In genomic region chr5:79200573-79201183, GRCh38 we compare ENCODE assay signal across 10 cellular contexts. TPM values are rescaled to one million over a fixed set of nuclear protein-coding genes. Genes with fewer than 3 reads are reported as not detected.
DNase-seq lines count a peak whose midpoint lies in the region; ATAC-seq, FAIRE-seq and TF ChIP-seq lines count a peak whose summit lies in the region.
"Had no signal": no experiment of that assay in that cellular context is flagged by ENCODE, and none has a peak within 500 bp of the region (broad histone marks: within the 10 kb centered on the region; RNA-seq: fewer than 3 reads in every experiment).

No MANE protein-coding gene starts in this region.

- H3K4me3 ChIP-seq in stomach = no peak overlapping the region
- no peak overlapping the region for H3K4me3 ChIP-seq in tibial artery

- H3K36me3 ChIP-seq in stomach (no peaks in the 10 kb centered on the region), tibial artery (no peaks in the 10 kb centered on the region)

- TF ChIP-seq CTCF in stomach (IDR thresholded peaks at IDR 0.05) (peak in 5 of 7 experiments; percentile 28 to 54 (median 38)), glutamatergic neuron (IDR thresholded peaks at IDR 0.05; ENCODE audit: partially characterized antibody, unreplicated experiment) (no peak), tibial artery (IDR thresholded peaks at IDR 0.05) (no peak)

- H3K9me3 Mint-ChIP-seq in activated T-cell treated with anti-CD3 and anti-CD28 coated beads, Interleukin-2, amount 50 U/mL, for 72 hours = no peaks in the 10 kb centered on the region
- no peaks in the 10 kb centered on the region for H3K9me3 Mint-ChIP-seq in glutamatergic neuron (ENCODE audit: unreplicated experiment)
- H3K9me3 Mint-ChIP-seq in immature natural killer cell = no peaks in the 10 kb centered on the region
- H3K9me3 Mint-ChIP-seq: activated T-cell treated with anti-CD3 and anti-CD28 coated beads, Interleukin-2, amount 50 U/mL, for 24 hours had no signal

- H3K9me3 ChIP-seq in stomach (no peaks in the 10 kb centered on the region), tibial artery (no peaks in the 10 kb centered on the region)

- WGBS in stomach, 5 donors = 31 to 44% (median 35%) methylated on average over 3 of the region's 3 CpGs

- no peaks in the 10 kb centered on the region for H3K36me3 Mint-ChIP-seq in activated T-cell treated with anti-CD3 and anti-CD28 coated beads, Interleukin-2, amount 50 U/mL, for 72 hours (ENCODE audit: insufficient read depth in 2 of 2)
- no peaks in the 10 kb centered on the region for H3K36me3 Mint-ChIP-seq in glutamatergic neuron (ENCODE audit: unreplicated experiment)
- H3K36me3 Mint-ChIP-seq in immature natural killer cell = peaks cover 0 to 10% (median 0%) of the 10 kb centered on the region in 3 donors

- H3K4me1 ChIP-seq in stomach (no peaks in the 10 kb centered on the region), tibial artery (no peaks in the 10 kb centered on the region)

- no peaks in the 10 kb centered on the region for H3K27me3 Mint-ChIP-seq in activated T-cell treated with anti-CD3 and anti-CD28 coated beads, Interleukin-2, amount 50 U/mL, for 72 hours (ENCODE audit: low read depth)
- H3K27me3 Mint-ChIP-seq in glutamatergic neuron (ENCODE audit: unreplicated experiment) (no peaks in the 10 kb centered on the region), immature natural killer cell (ENCODE audit: low read depth in 3 of 3) (peaks cover 0 to 2% (median 0%) of the 10 kb centered on the region in 3 donors)
- H3K27me3 Mint-ChIP-seq: activated T-cell treated with anti-CD3 and anti-CD28 coated beads, Interleukin-2, amount 50 U/mL, for 24 hours had no signal

- ATAC-seq in activated T-cell treated with anti-CD3 and anti-CD28 coated beads, Interleukin-2, amount 50 U/mL, for 72 hours (replicated peaks in 1 of 2) = peak; percentile 45

- no peaks in the 10 kb centered on the region for H3K4me1 Mint-ChIP-seq in activated T-cell treated with anti-CD3 and anti-CD28 coated beads, Interleukin-2, amount 50 U/mL, for 72 hours (ENCODE audit: low read depth)
- H3K4me1 Mint-ChIP-seq in glutamatergic neuron (ENCODE audit: low read depth, unreplicated experiment) (no peaks in the 10 kb centered on the region), immature natural killer cell (no peaks in the 10 kb centered on the region)

- no peak for TF ChIP-seq POLR2A in stomach (IDR thresholded peaks at IDR 0.05)

- H3K27ac ChIP-seq in stomach = no peak overlapping the region
- no peak overlapping the region for H3K27ac ChIP-seq in tibial artery

- H3K4me3 Mint-ChIP-seq in activated T-cell treated with anti-CD3 and anti-CD28 coated beads, Interleukin-2, amount 50 U/mL, for 72 hours = no peak overlapping the region
- no peak overlapping the region for H3K4me3 Mint-ChIP-seq in glutamatergic neuron (ENCODE audit: unreplicated experiment)
- no peak overlapping the region for H3K4me3 Mint-ChIP-seq in immature natural killer cell
- H3K4me3 Mint-ChIP-seq: activated T-cell treated with anti-CD3 and anti-CD28 coated beads, Interleukin-2, amount 50 U/mL, for 24 hours had no signal

- intact Hi-C loops in stomach (cut with DNase I; ENCODE audit: low total_unique reads) = no loop called here
- intact Hi-C loops in tibial artery (cut with DNase I; ENCODE audit: low total_unique reads) = no loop called here

- no peak overlapping the region for H3K27ac Mint-ChIP-seq in activated T-cell treated with anti-CD3 and anti-CD28 coated beads, Interleukin-2, amount 50 U/mL, for 72 hours
- no peak overlapping the region for H3K27ac Mint-ChIP-seq in glutamatergic neuron (ENCODE audit: unreplicated experiment)
- H3K27ac Mint-ChIP-seq in immature natural killer cell = no peak overlapping the region
- H3K27ac Mint-ChIP-seq: activated T-cell treated with anti-CD3 and anti-CD28 coated beads, Interleukin-2, amount 50 U/mL, for 24 hours had no signal

- H3K27me3 ChIP-seq in stomach (no peaks in the 10 kb centered on the region), tibial artery (no peaks in the 10 kb centered on the region)

- FAIRE-seq in endometrium (lab: Jason Lieb, UNC) = peak; percentile 15

- no peak for TF ChIP-seq EP300 in stomach (IDR thresholded peaks at IDR 0.05)

- DNase-seq in activated T-cell treated with anti-CD3 and anti-CD28 coated beads, Interleukin-2, amount 50 U/mL, for 72 hours = no peak
- DNase-seq in activated T-cell treated with anti-CD3 and anti-CD28 coated beads for 4 hours (no peak), NCI-H1694 (lab: John Stamatoyannopoulos, UW) (peak; percentile 5), stomach (no peak), glutamatergic neuron (no peak), immature natural killer cell (no peak), tibial artery (no peak)
- DNase-seq: activated T-cell treated with anti-CD3 and anti-CD28 coated beads, Interleukin-2, amount 50 U/mL, for 24 hours; DMS79 had no signal

RNA-seq across cellular contexts. Expression of gene JMY, which starts 35.3 kb away (rescaled TPM):
- total RNA-seq in activated T-cell treated with anti-CD3 and anti-CD28 coated beads, Interleukin-2, amount 50 U/mL, for 72 hours = 10 to 100 TPM; 39.7 to 56.2 TPM
- total RNA-seq in stomach (10 to 100 TPM in 2 of 5 donors, 1 to 10 TPM in 3; 5.8 to 31.9 (median 9.0) TPM), glutamatergic neuron (ENCODE audit: unreplicated experiment) (22.2 TPM)
- polyA plus RNA-seq in stomach (1 to 10 TPM; 2.1 to 3.2 (median 3.0) TPM), immature natural killer cell (1 to 10 TPM; 2.9 to 6.7 (median 4.3) TPM)

Comparison
In these comparisons a context has a peak if more than half of its experiments do, and no peak if none do; other contexts are left out.
1. CTCF ChIP-seq: peak in stomach (5 of 7); none in glutamatergic neuron (single experiment) and tibial artery (0 of 2).